Comparison of ENCODE assay signal across 19 cellular contexts in genomic region chr1:232489256-232489655, GRCh38.
DNase-seq lines count a peak whose midpoint lies in the region; ATAC-seq, FAIRE-seq and TF ChIP-seq lines count a peak whose summit lies in the region.
"Had no signal": no experiment of that assay in that cellular context is flagged by ENCODE, and none has a peak within 500 bp of the region (broad histone marks: within the 10 kb centered on the region; RNA-seq: fewer than 3 reads in every experiment).

No MANE protein-coding gene starts in this region.

- peaks cover 2% of the 10 kb centered on the region for H3K36me3 ChIP-seq in bronchial epithelial cell (ENCODE audit: control insufficient read depth, insufficient read depth, low read length)
- H3K36me3 ChIP-seq: BLaER1 had no signal

- H3K4me3 ChIP-seq in bronchial epithelial cell (ENCODE audit: low read depth, low read length): no peak overlapping the region
- H3K4me3 ChIP-seq: BLaER1 had no signal

- BruUV-seq in Calu3 (replicated peaks; lab: Mats Ljungman, UMichigan): no TSS peak

- TF ChIP-seq EP300 in Ishikawa (IDR thresholded peaks at IDR 0.05; ENCODE audit: borderline replicate concordance): no peak

- no peaks in the 10 kb centered on the region for H3K27me3 Mint-ChIP-seq in Calu3 (ENCODE audit: unreplicated experiment)
- H3K27me3 Mint-ChIP-seq: CD4-positive, CD25-positive, alpha-beta regulatory T cell had no signal

- CTCF ChIA-PET in Calu3 (lab: Charles Lee): no interaction called here

- no peak overlapping the region for H3K4me3 Mint-ChIP-seq in Calu3 (ENCODE audit: low read depth, unreplicated experiment)
- H3K4me3 Mint-ChIP-seq: B cell; CD4-positive, CD25-positive, alpha-beta regulatory T cell; CD8-positive, alpha-beta T cell had no signal

- DNase-seq in D721Med (ENCODE audit: insufficient read length, low spot score): no peak
- DNase-seq in bronchial epithelial cell (ENCODE audit: low read depth): peak; percentile 10
- DNase-seq in Calu3: no peak
- no peak for DNase-seq in RKO (ENCODE audit: low spot score)
- DNase-seq: Caco-2; CD4-positive, CD25-positive, alpha-beta regulatory T cell; CD8-positive, alpha-beta T cell; DMS53; DMS79 treated with DMSO at 0.1 percent for 48 hours; GF-D8; GOT3; H7; HCEC 1CT had no signal

- no peaks in the 10 kb centered on the region for H3K4me1 Mint-ChIP-seq in Calu3 (ENCODE audit: low read depth, unreplicated experiment)
- H3K4me1 Mint-ChIP-seq: B cell; CD4-positive, CD25-positive, alpha-beta regulatory T cell had no signal

- intact Hi-C loops in Calu3 (cut with micrococcal nuclease; ENCODE audit: unreplicated experiment): no loop called here

- no peaks in the 10 kb centered on the region for H3K36me3 Mint-ChIP-seq in Calu3 (ENCODE audit: insufficient read depth, unreplicated experiment)
- H3K36me3 Mint-ChIP-seq: CD4-positive, CD25-positive, alpha-beta regulatory T cell; CD8-positive, alpha-beta T cell had no signal

- H3K27ac Mint-ChIP-seq in Calu3 (ENCODE audit: unreplicated experiment): no peak overlapping the region
- H3K27ac Mint-ChIP-seq: B cell; CD4-positive, CD25-positive, alpha-beta regulatory T cell; CD8-positive, alpha-beta T cell had no signal

- no peaks in the 10 kb centered on the region for H3K27me3 ChIP-seq in bronchial epithelial cell (ENCODE audit: control insufficient read depth, insufficient read depth, low read length)
- H3K27me3 ChIP-seq: BLaER1 had no signal

- no peak for TF ChIP-seq RAD21 in Ishikawa (IDR thresholded peaks at IDR 0.05; ENCODE audit: low read depth)

- H3K9me3 Mint-ChIP-seq in Calu3 (ENCODE audit: low read depth, unreplicated experiment): peaks cover 5% of the 10 kb centered on the region
- H3K9me3 Mint-ChIP-seq: CD8-positive, alpha-beta T cell had no signal

- no peak for ATAC-seq in GM18907 (IDR thresholded peaks at IDR 0.05; ENCODE audit: unreplicated experiment)
- ATAC-seq: CD8-positive, alpha-beta T cell had no signal

- FAIRE-seq in D721Med (lab: Jason Lieb, UNC) (peak; percentile 63), bronchial epithelial cell (lab: Jason Lieb, UNC) (no peak)
- FAIRE-seq: GM12891, GM18507 had no signal

- TF ChIP-seq CTCF in D721Med (IDR thresholded peaks at IDR 0.05; ENCODE audit: insufficient read depth, missing control alignments) (no peak), bronchial epithelial cell (IDR thresholded peaks at IDR 0.05; ENCODE audit: insufficient read depth, low read length, severe bottlenecking) (no peak), Calu3 (IDR thresholded peaks at IDR 0.05; ENCODE audit: unreplicated experiment) (no peak)

TF ChIP-seq in Ishikawa, 13 proteins besides CTCF, POLR2A, EP300 and RAD21:
- 0 out of 2 replicates have a peak, but pooled peaks have one; percentile 31 for TF ChIP-seq CEBPB (IDR thresholded peaks at IDR 0.05)
- TF ChIP-seq YY1 (IDR thresholded peaks at IDR 0.05; ENCODE audit: low read depth): no peak
